In the genomic region with DNA sequence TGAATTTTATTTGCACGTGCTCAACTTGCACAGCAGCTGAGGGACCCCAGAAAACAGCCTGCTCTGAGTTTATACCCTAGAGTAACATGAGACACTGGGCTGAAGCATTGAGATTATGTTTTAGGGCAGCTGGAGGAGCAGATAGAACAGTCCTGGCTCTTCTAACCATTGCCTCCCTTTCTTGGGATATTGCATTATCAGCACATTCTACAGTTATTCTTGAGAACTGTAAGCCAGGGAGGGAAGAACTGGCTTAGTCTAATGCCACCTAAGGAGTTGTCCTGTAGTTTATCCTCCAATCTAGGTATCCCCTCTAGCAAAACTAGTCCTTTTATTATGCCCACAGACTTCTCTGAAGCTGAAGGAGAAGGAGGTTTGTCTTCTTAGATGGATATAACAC, we compare ENCODE assay signal across 16 cellular contexts. TPM values are rescaled to one million over a fixed set of nuclear protein-coding genes. Genes with fewer than 3 reads are reported as not detected.
DNase-seq lines count a peak whose midpoint lies in the region; ATAC-seq and TF ChIP-seq lines count a peak whose summit lies in the region.
"Had no signal": no experiment of that assay in that cellular context is flagged by ENCODE, and none has a peak within 500 bp of the region (broad histone marks: within the 10 kb centered on the region; RNA-seq: fewer than 3 reads in every experiment).

No MANE protein-coding gene starts in this region.

- intact Hi-C loops in IMR-90 (cut with micrococcal nuclease): no loop called here

- no peak for TF ChIP-seq CTCF in IMR-90 (conservative IDR thresholded peaks at IDR 0.05; ENCODE audit: low read depth, low read length)

- no peaks in the 10 kb centered on the region for H4K20me1 ChIP-seq in IMR-90 (ENCODE audit: insufficient read depth, low read length)
- H4K20me1 ChIP-seq: BLaER1 had no signal

- ATAC-seq in IMR-90 (ENCODE audit: low read depth): no peak
- ATAC-seq: CD8-positive, alpha-beta T cell had no signal

- no peak overlapping the region for H3K9ac ChIP-seq in IMR-90 (ENCODE audit: low read depth, low read length)
- H3K9ac ChIP-seq: BLaER1 had no signal

- no peak overlapping the region for H4K8ac ChIP-seq in IMR-90 (ENCODE audit: low read depth in 2 of 2, low read length in 2 of 2)

- H2AK9ac ChIP-seq in IMR-90 (replicated peaks; ENCODE audit: low read depth, low read length, poor library complexity): no peak overlapping the region

- TF ChIP-seq POLR2A in IMR-90 (IDR thresholded peaks at IDR 0.05; ENCODE audit: low read depth, low read length): no peak
- no peak for TF ChIP-seq POLR2A in erythroblast (IDR thresholded peaks at IDR 0.05; ENCODE audit: low read length)

- POLR2A ChIA-PET in IMR-90 (lab: Charles Lee; ENCODE audit: unreplicated experiment): no interaction called here

- no peaks in the 10 kb centered on the region for H3K27me3 ChIP-seq in IMR-90 (ENCODE audit: control insufficient read depth, insufficient read depth, low read length)
- H3K27me3 ChIP-seq: BLaER1 had no signal

- no peak overlapping the region for H3K4me2 ChIP-seq in IMR-90 (ENCODE audit: low read depth, low read length)
- H3K4me2 ChIP-seq: BLaER1 had no signal

- H3K4me3 ChIP-seq in IMR-90 (ENCODE audit: insufficient read depth, low read depth, low read length): no peak overlapping the region
- H3K4me3 ChIP-seq: BLaER1, HAP-1 had no signal

- H2BK15ac ChIP-seq in IMR-90 (ENCODE audit: low read depth, low read length): no peak overlapping the region

- no peak overlapping the region for H3K4ac ChIP-seq in IMR-90 (ENCODE audit: low read depth, low read length)

- no peaks in the 10 kb centered on the region for H3K9me3 ChIP-seq in IMR-90 (ENCODE audit: control insufficient read depth, insufficient read depth, low read length)
- H3K9me3 ChIP-seq: BLaER1, Caco-2, HAP-1 had no signal

- H3K14ac ChIP-seq in IMR-90 (replicated peaks; ENCODE audit: low read depth, low read length): no peak overlapping the region

- 75% methylated on average over 1 of the region's 1 CpG; no CpG with 5 or more reads in 1 of the 2 experiments for WGBS in IMR-90 (ENCODE audit: extremely low coverage in 2 of 2, insufficient read length in 1 of 2), 2 experiments

- H2AK5ac ChIP-seq in IMR-90 (ENCODE audit: low read depth, low read length): no peak overlapping the region

- peaks cover 4% of the 10 kb centered on the region; the same call in 1 of the 2 replicates for H3K9me1 ChIP-seq in IMR-90 (ENCODE audit: insufficient read depth, low read length)

- H4K91ac ChIP-seq in IMR-90 (ENCODE audit: insufficient read depth, low read depth, low read length): no peak overlapping the region

- H2BK120ac ChIP-seq in IMR-90 (ENCODE audit: low read depth, low read length): no peak overlapping the region

- no peak overlapping the region for H3K56ac ChIP-seq in IMR-90 (ENCODE audit: extremely low read depth, insufficient read depth, low read length)

- H3K4me1 ChIP-seq in IMR-90 (ENCODE audit: control insufficient read depth, insufficient read depth, low read length): no peaks in the 10 kb centered on the region
- H3K4me1 ChIP-seq: BLaER1, Caco-2, HAP-1 had no signal

- no peak overlapping the region for H3K27ac ChIP-seq in IMR-90 (ENCODE audit: insufficient read depth, low read length)
- H3K27ac ChIP-seq: BLaER1, C4-2B had no signal

- CTCF ChIA-PET in IMR-90 (lab: Yijun Ruan, JAX): no interaction called here

- dilution Hi-C loops in IMR-90 (cut with HindIII; ENCODE audit: low sequenced_read_pairs, unreplicated experiment): no loop called here

- H3K18ac ChIP-seq in IMR-90 (ENCODE audit: low read depth, low read length): no peak overlapping the region

- TF ChIP-seq RAD21 in IMR-90 (IDR thresholded peaks at IDR 0.05; ENCODE audit: low read length): no peak

- in situ Hi-C loops in IMR-90 (cut with MboI; ENCODE audit: low sequenced_read_pairs): no loop called here

- no TSS peak for BruUV-seq in IMR-90 (replicated peaks; lab: Mats Ljungman, UMichigan)

- H2BK20ac ChIP-seq in IMR-90 (ENCODE audit: low read depth, low read length): no peak overlapping the region

- H3K23ac ChIP-seq in IMR-90 (ENCODE audit: low read depth, low read length): no peak overlapping the region

- no peak overlapping the region for H4K5ac ChIP-seq in IMR-90 (ENCODE audit: low read depth, low read length)

- peaks cover 7% of the 10 kb centered on the region for H3K36me3 ChIP-seq in IMR-90 (ENCODE audit: control insufficient read depth, insufficient read depth, low read length)

- DNase-seq in IMR-90: no peak
- peak; percentile 8 for DNase-seq in NCI-H526 treated with DMSO at 0.1 percent for 48 hours (lab: John Stamatoyannopoulos, UW)
- peak; percentile 51 to 56 for DNase-seq in erythroblast (lab: John Stamatoyannopoulos, UW)
- no peak for DNase-seq in stimulated activated CD4-positive, alpha-beta T cell treated with anti-CD3 and anti-CD28 coated beads, Interleukin-1b, Interleukin-23, amount 100 ng/mL, for 48 hours
- DNase-seq in activated CD4-positive, CD25-positive, alpha-beta regulatory T cell (lab: John Stamatoyannopoulos, UW): no peak
- no peak for DNase-seq in anterior cingulate cortex (lab: John Stamatoyannopoulos, UW)
- DNase-seq: Caco-2; CD4-positive, CD25-positive, alpha-beta regulatory T cell; CD8-positive, alpha-beta T cell; DMS153; DND-41; GOT3; HFFc6 had no signal

- no peak overlapping the region for H2AFZ ChIP-seq in IMR-90 (replicated peaks; ENCODE audit: low read length, poor library complexity)

- H3K79me1 ChIP-seq in IMR-90 (ENCODE audit: low read depth in 1 of 2, low read length in 2 of 2): no peaks in the 10 kb centered on the region; a peak in 1 of 4 replicates

- no peak overlapping the region for H2BK5ac ChIP-seq in IMR-90 (ENCODE audit: low read depth, low read length, poor library complexity, severe bottlenecking)

TF ChIP-seq in IMR-90, 13 proteins besides CTCF, POLR2A, EP300 and RAD21:
- TF ChIP-seq MAZ (IDR thresholded peaks at IDR 0.05; ENCODE audit: borderline replicate concordance, low read depth, low read length): no peak
- TF ChIP-seq MAFK (IDR thresholded peaks at IDR 0.05; ENCODE audit: low read depth, low read length): peak; percentile 82

RNA-seq across cellular contexts. Expression of a gene that starts 10.3 kb away (rescaled TPM):
- 12.4 and 21.4 TPM in 2 replicates for total RNA-seq in IMR-90 (2012; rRNA removed)
- 4.1 and 4.9 TPM in 2 replicates for polyA plus RNA-seq in IMR-90 (2012; rRNA removed)
- polyA plus RNA-seq in IMR-90 (2012; cell fraction: cytosol; rRNA removed): 0.42 and 0.67 TPM in 2 replicates
- polyA plus RNA-seq in IMR-90 (2012; cell fraction: nucleus; rRNA removed; ENCODE audit: low replicate concordance): 0.27 and 2.8 TPM in 2 replicates

Comparison
In these comparisons a context has a peak if more than half of its experiments do, and no peak if none do; other contexts are left out.
1. DNase-seq: peak in NCI-H526 treated with DMSO at 0.1 percent for 48 hours (single experiment) and erythroblast (2 of 2); none in IMR-90 (single experiment), stimulated activated CD4-positive, alpha-beta T cell treated with anti-CD3 and anti-CD28 coated beads, Interleukin-1b, Interleukin-23, amount 100 ng/mL, for 48 hours (single experiment), activated CD4-positive, CD25-positive, alpha-beta regulatory T cell (0 of 4) and anterior cingulate cortex (0 of 58).